Comparison of ENCODE assay signal across 28 cellular contexts in genomic region chr10:5271526-5271925, GRCh38.
"Had no signal": no experiment of that assay in that cellular context is flagged by ENCODE, and none has a peak within 500 bp of the region (broad histone marks: within the 10 kb centered on the region; RNA-seq: fewer than 3 reads in every experiment).

No MANE protein-coding gene starts in this region.

- H3K9me3 ChIP-seq: prostate gland, sigmoid colon, thyroid gland, vagina had no signal

- DNase-seq: dermis blood vessel endothelial cell; effector memory CD4-positive, alpha-beta T cell; esophagus squamous epithelium; foreskin keratinocyte; heart left ventricle; kidney; midbrain; naive thymus-derived CD8-positive, alpha-beta T cell; nephron progenitor cell; nucleus accumbens; right cardiac atrium; sigmoid colon; stimulated activated CD4-positive, alpha-beta T cell treated with anti-CD3 and anti-CD28 coated beads, Interleukin-15, amount 100 ng/mL, for 24 hours; stimulated activated CD4-positive, alpha-beta T cell treated with anti-CD3 and anti-CD28 coated beads, Interleukin-2, amount 100 ng/mL, for 48 hours; stimulated activated naive CD4-positive, alpha-beta T cell treated with Interleukin-2 at 50 U/mL for 16 hours; stomach; thyroid gland; trophoblast cell had no signal

- H2AFZ ChIP-seq: hepatocyte had no signal

- H3K27ac ChIP-seq: coronary artery, esophagus squamous epithelium, foreskin keratinocyte, gastroesophageal sphincter, heart left ventricle, prostate gland, sigmoid colon, skin epidermis, stomach, thyroid gland, vagina had no signal

- H3K4me2 ChIP-seq: hepatocyte had no signal

- H3K4me3 Mint-ChIP-seq: memory B cell; naive thymus-derived CD8-positive, alpha-beta T cell; nephron progenitor cell had no signal

- H3K4me1 ChIP-seq: esophagus squamous epithelium, foreskin keratinocyte, gastroesophageal sphincter, prostate gland, sigmoid colon, stomach, thyroid gland, vagina had no signal

- H3K79me2 ChIP-seq: hepatocyte had no signal

- H3K36me3 ChIP-seq: esophagus squamous epithelium, gastroesophageal sphincter, heart left ventricle, prostate gland, sigmoid colon, stomach, thyroid gland, vagina had no signal

- ATAC-seq: foreskin keratinocyte; gastroesophageal sphincter; heart left ventricle; left lobe of liver; naive thymus-derived CD8-positive, alpha-beta T cell; right cardiac atrium had no signal

- H3K27me3 ChIP-seq: esophagus squamous epithelium, foreskin keratinocyte, gastroesophageal sphincter, heart left ventricle, hepatocyte, sigmoid colon, stomach, thyroid gland, vagina had no signal

- H3K27ac Mint-ChIP-seq: memory B cell; naive thymus-derived CD8-positive, alpha-beta T cell; nephron progenitor cell had no signal

- H3K36me3 Mint-ChIP-seq: memory B cell had no signal

- H3K4me3 ChIP-seq: coronary artery, esophagus squamous epithelium, gastroesophageal sphincter, heart left ventricle, hepatocyte, lung, prostate gland, sigmoid colon, skin epidermis, stomach, thyroid gland, vagina had no signal

- FAIRE-seq: endothelial cell of umbilical vein, kidney had no signal

- H3K4me1 Mint-ChIP-seq: memory B cell, nephron progenitor cell had no signal
